ENCODE assay signal across 17 cellular contexts in genomic region chr3:85193565-85193964, GRCh38.
"Had no signal": no experiment of that assay in that cellular context is flagged by ENCODE, and none has a peak within 500 bp of the region (broad histone marks: within the 10 kb centered on the region; RNA-seq: fewer than 3 reads in every experiment).

No MANE protein-coding gene starts in this region.

- H3K36me3 ChIP-seq: ascending aorta, cardiac muscle cell, colonic mucosa, esophagus muscularis mucosa, neural progenitor cell had no signal

- H3K9me3 ChIP-seq: ascending aorta, colonic mucosa, esophagus muscularis mucosa, psoas muscle had no signal

- H3K4me3 ChIP-seq: ascending aorta, cardiac muscle cell, colonic mucosa, esophagus muscularis mucosa, lung, neural progenitor cell, psoas muscle had no signal

- FAIRE-seq: endometrium had no signal

- DNase-seq: activated CD4-positive, alpha-beta T cell treated with anti-CD3 and anti-CD28 coated beads, Interleukin-2, amount 50 U/mL, for 48 hours; activated CD8-positive, alpha-beta memory T cell treated with anti-CD3 and anti-CD28 coated beads, Interleukin-2, amount 10 ng/mL, durations not matched to agents 7 days and 5 days; activated naive CD4-positive, alpha-beta T cell treated with anti-CD3 and anti-CD28 coated beads for 36 hours; activated naive CD8-positive, alpha-beta T cell treated with anti-CD3 and anti-CD28 coated beads, Interleukin-2, amount 50 U/mL, for 24 hours; activated T-cell treated with anti-CD3 and anti-CD28 coated beads, Interleukin-2, amount 50 U/mL, for 1 hour; colonic mucosa; naive B cell; psoas muscle; stimulated activated naive CD8-positive, alpha-beta T cell treated with anti-CD3 and anti-CD28 coated beads, Interleukin-15, Interleukin-2, amounts not matched to agents 100 U/mL and 50 U/mL, for 24 hours; T1000 had no signal

- H3K27me3 ChIP-seq: ascending aorta, cardiac muscle cell, colonic mucosa, esophagus muscularis mucosa, neural progenitor cell had no signal

- ATAC-seq: activated CD8-positive, alpha-beta memory T cell treated with anti-CD3 and anti-CD28 coated beads, Interleukin-2, amount 10 ng/mL, durations not matched to agents 7 days and 5 days; activated naive CD8-positive, alpha-beta T cell treated with anti-CD3 and anti-CD28 coated beads, Interleukin-2, amount 50 U/mL, for 24 hours; psoas muscle; sciatic nerve; stimulated activated naive CD8-positive, alpha-beta T cell treated with anti-CD3 and anti-CD28 coated beads, Interleukin-15, Interleukin-2, amounts not matched to agents 100 U/mL and 50 U/mL, for 24 hours had no signal

- H3K4me2 ChIP-seq: neural progenitor cell had no signal

- H3K4me1 ChIP-seq: ascending aorta, colonic mucosa, esophagus muscularis mucosa, neural progenitor cell, psoas muscle had no signal

- H3K27ac ChIP-seq: ascending aorta, cardiac muscle cell, colonic mucosa, esophagus muscularis mucosa, neural progenitor cell, psoas muscle had no signal
